1 cellular context compared by ENCODE assay signal in the genomic region with DNA sequence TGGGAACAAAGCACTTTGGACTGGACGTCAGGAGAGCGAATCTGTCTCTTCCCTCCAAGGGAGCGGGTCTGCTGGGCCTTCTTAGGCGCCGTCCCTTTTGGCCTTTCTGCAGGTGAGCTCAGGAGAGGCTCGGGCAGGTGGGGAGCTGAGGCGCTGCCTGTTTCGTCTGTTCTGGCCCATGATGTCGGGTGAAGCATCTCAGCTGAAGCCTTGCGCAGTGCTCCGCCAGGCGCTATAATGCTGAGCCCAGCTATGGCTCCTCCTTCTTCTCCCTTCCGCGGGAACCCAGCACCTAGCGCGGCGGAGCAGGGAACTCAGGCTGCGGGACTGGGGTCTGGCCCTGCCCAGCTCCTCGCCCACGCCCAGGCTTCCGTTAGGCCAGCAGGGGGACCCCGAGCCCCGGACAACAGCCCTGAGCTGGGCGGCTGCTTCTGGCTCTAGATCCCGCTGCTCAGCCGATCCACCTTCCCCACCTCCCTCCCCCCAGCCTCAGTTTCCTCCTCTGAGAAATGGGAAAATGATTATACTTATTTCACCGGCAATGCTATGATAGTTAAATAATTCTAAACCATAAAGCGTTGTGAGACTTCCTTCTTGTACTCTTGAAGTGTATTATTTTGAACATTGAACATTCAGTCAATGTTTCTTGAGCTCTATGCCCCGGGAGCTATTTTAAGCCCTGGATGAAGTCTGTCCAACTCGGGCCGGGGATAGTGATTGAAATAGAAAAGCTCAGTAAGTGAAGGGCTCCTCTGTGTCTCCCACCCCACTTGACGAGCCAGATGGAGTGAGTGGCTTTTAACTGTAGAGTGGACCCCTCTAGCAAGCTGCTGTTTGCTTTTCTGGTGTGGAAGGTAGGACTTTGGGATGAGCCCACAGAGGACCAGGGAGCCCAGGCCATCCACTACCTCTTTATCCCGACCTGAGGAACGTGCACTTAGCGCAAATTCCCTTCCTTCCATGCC.
TF ChIP-seq lines count a peak whose summit lies in the region.

No MANE protein-coding gene starts in this region.

TF ChIP-seq in HCT116, 20 proteins besides CTCF, POLR2A, EP300 and RAD21 (continued from another document):
- TF ChIP-seq, protein P1, sequence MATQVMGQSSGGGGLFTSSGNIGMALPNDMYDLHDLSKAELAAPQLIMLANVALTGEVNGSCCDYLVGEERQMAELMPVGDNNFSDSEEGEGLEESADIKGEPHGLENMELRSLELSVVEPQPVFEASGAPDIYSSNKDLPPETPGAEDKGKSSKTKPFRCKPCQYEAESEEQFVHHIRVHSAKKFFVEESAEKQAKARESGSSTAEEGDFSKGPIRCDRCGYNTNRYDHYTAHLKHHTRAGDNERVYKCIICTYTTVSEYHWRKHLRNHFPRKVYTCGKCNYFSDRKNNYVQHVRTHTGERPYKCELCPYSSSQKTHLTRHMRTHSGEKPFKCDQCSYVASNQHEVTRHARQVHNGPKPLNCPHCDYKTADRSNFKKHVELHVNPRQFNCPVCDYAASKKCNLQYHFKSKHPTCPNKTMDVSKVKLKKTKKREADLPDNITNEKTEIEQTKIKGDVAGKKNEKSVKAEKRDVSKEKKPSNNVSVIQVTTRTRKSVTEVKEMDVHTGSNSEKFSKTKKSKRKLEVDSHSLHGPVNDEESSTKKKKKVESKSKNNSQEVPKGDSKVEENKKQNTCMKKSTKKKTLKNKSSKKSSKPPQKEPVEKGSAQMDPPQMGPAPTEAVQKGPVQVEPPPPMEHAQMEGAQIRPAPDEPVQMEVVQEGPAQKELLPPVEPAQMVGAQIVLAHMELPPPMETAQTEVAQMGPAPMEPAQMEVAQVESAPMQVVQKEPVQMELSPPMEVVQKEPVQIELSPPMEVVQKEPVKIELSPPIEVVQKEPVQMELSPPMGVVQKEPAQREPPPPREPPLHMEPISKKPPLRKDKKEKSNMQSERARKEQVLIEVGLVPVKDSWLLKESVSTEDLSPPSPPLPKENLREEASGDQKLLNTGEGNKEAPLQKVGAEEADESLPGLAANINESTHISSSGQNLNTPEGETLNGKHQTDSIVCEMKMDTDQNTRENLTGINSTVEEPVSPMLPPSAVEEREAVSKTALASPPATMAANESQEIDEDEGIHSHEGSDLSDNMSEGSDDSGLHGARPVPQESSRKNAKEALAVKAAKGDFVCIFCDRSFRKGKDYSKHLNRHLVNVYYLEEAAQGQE (IDR thresholded peaks at IDR 0.05; ENCODE audit: low read depth), result no peak
- TF ChIP-seq YY1 (IDR thresholded peaks at IDR 0.05; ENCODE audit: extremely low read depth, insufficient replicate concordance, low read depth, low read length), result peak; percentile 20
- TF ChIP-seq, protein P2, sequence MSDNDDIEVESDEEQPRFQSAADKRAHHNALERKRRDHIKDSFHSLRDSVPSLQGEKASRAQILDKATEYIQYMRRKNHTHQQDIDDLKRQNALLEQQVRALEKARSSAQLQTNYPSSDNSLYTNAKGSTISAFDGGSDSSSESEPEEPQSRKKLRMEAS (IDR thresholded peaks at IDR 0.05), result no peak
- TF ChIP-seq TCF7L2 (IDR thresholded peaks at IDR 0.05; ENCODE audit: borderline replicate concordance, extremely low read depth, insufficient read depth, insufficient read length), result no peak
